In genomic region chr17:6084226-6085161, GRCh38 we compare ENCODE assay signal across 17 cellular contexts. TPM values are rescaled to one million over a fixed set of nuclear protein-coding genes. Genes with fewer than 3 reads are reported as not detected.
DNase-seq lines count a peak whose midpoint lies in the region; ATAC-seq and TF ChIP-seq lines count a peak whose summit lies in the region.
"Had no signal": no experiment of that assay in that cellular context is flagged by ENCODE, and none has a peak within 500 bp of the region (broad histone marks: within the 10 kb centered on the region; RNA-seq: fewer than 3 reads in every experiment).

No MANE protein-coding gene starts in this region.

- ATAC-seq in HG03135 (IDR thresholded peaks at IDR 0.05; ENCODE audit: unreplicated experiment): no peak
- ATAC-seq in activated T-helper 17 cell treated with anti-CD3 and anti-CD28 coated beads, Interleukin-2, amount 50 U/mL, for 72 hours (replicated peaks): no peak
- no peak for ATAC-seq in GM18519 (IDR thresholded peaks at IDR 0.05; ENCODE audit: low FRiP score, unreplicated experiment)
- ATAC-seq: A549; CD8-positive, alpha-beta T cell had no signal

- H3K4me3 Mint-ChIP-seq in neural crest cell: peak overlapping the region; percentile 66
- H3K4me3 Mint-ChIP-seq in activated T-helper 17 cell treated with anti-CD3 and anti-CD28 coated beads, Interleukin-2, amount 50 U/mL, for 72 hours: no peak overlapping the region
- H3K4me3 Mint-ChIP-seq: CD8-positive, alpha-beta T cell; natural killer cell treated with Interleukin-12 subunit alpha and Interleukin-12 subunit beta and Interleukin-15 and Interleukin-18, amount 100 ng/mL, for 72 hours; T-helper 1 cell treated with Interleukin-12 subunit alpha and Interleukin-12 subunit beta and Interleukin-4 antibody, amounts not matched to agents 30 μg/mL and 1 μg/mL, for 36 hours had no signal

- H3K27me3 ChIP-seq in dorsolateral prefrontal cortex: no peaks in the 10 kb centered on the region
- H3K27me3 ChIP-seq: transverse colon had no signal

- peak overlapping the region in 58 of 59 donors; percentile 63 to 96 (median 91) for H3K27ac ChIP-seq in dorsolateral prefrontal cortex
- H3K27ac ChIP-seq: A549, transverse colon had no signal

- TF ChIP-seq CTCF in dorsolateral prefrontal cortex (IDR thresholded peaks at IDR 0.05 in 54 of 56, conservative IDR thresholded peaks at IDR 0.05 in 2 of 56; ENCODE audit: low read depth in 1 of 56, partially characterized antibody in 56 of 56): peak in 13 of 56 donors; percentile 6 to 48 (median 11)
- no peak for TF ChIP-seq CTCF in neural crest cell (conservative IDR thresholded peaks at IDR 0.05)

- peak overlapping the region; percentile 81 for H3K27ac Mint-ChIP-seq in neural crest cell (ENCODE audit: unreplicated experiment)
- no peak overlapping the region for H3K27ac Mint-ChIP-seq in activated T-helper 17 cell treated with anti-CD3 and anti-CD28 coated beads, Interleukin-2, amount 50 U/mL, for 72 hours
- H3K27ac Mint-ChIP-seq: CD8-positive, alpha-beta T cell; natural killer cell treated with Interleukin-12 subunit alpha and Interleukin-12 subunit beta and Interleukin-15 and Interleukin-18, amount 100 ng/mL, for 72 hours; T-helper 1 cell treated with Interleukin-12 subunit alpha and Interleukin-12 subunit beta and Interleukin-4 antibody, amounts not matched to agents 30 μg/mL and 1 μg/mL, for 36 hours had no signal

- peaks cover 54% of the 10 kb centered on the region for H3K4me1 Mint-ChIP-seq in neural crest cell
- H3K4me1 Mint-ChIP-seq in activated T-helper 17 cell treated with anti-CD3 and anti-CD28 coated beads, Interleukin-2, amount 50 U/mL, for 72 hours: no peaks in the 10 kb centered on the region

- H3K9me3 Mint-ChIP-seq in neural crest cell: no peaks in the 10 kb centered on the region
- H3K9me3 Mint-ChIP-seq in activated T-helper 17 cell treated with anti-CD3 and anti-CD28 coated beads, Interleukin-2, amount 50 U/mL, for 72 hours: no peaks in the 10 kb centered on the region
- H3K9me3 Mint-ChIP-seq: CD8-positive, alpha-beta T cell; natural killer cell treated with Interleukin-12 subunit alpha and Interleukin-12 subunit beta and Interleukin-15 and Interleukin-18, amount 100 ng/mL, for 72 hours; T-helper 1 cell treated with Interleukin-12 subunit alpha and Interleukin-12 subunit beta and Interleukin-4 antibody, amounts not matched to agents 30 μg/mL and 1 μg/mL, for 36 hours had no signal

- intact Hi-C loops in dorsolateral prefrontal cortex (cut with DNase I): loop anchor here in 1 of 2 donors (2.0 kb wide), 1 partner anchor 14 kb away; the partner anchor contains the start of gene WSCD1

- peaks cover 7% of the 10 kb centered on the region for H3K36me3 Mint-ChIP-seq in neural crest cell (ENCODE audit: low read depth)
- H3K36me3 Mint-ChIP-seq in activated T-helper 17 cell treated with anti-CD3 and anti-CD28 coated beads, Interleukin-2, amount 50 U/mL, for 72 hours (ENCODE audit: low read depth): no peaks in the 10 kb centered on the region
- H3K36me3 Mint-ChIP-seq: CD8-positive, alpha-beta T cell; natural killer cell treated with Interleukin-12 subunit alpha and Interleukin-12 subunit beta and Interleukin-15 and Interleukin-18, amount 100 ng/mL, for 72 hours had no signal

- no peaks in the 10 kb centered on the region for H3K27me3 Mint-ChIP-seq in neural crest cell (ENCODE audit: low read depth)
- peaks cover 8% of the 10 kb centered on the region for H3K27me3 Mint-ChIP-seq in activated T-helper 17 cell treated with anti-CD3 and anti-CD28 coated beads, Interleukin-2, amount 50 U/mL, for 72 hours
- H3K27me3 Mint-ChIP-seq: natural killer cell treated with Interleukin-12 subunit alpha and Interleukin-12 subunit beta and Interleukin-15 and Interleukin-18, amount 100 ng/mL, for 72 hours had no signal

- DNase-seq in NCI-H2196 (lab: John Stamatoyannopoulos, UW; ENCODE audit: unreplicated experiment): peak; percentile 17
- DNase-seq in NCI-H2196 treated with DMSO at 0.1 percent for 48 hours (lab: John Stamatoyannopoulos, UW; ENCODE audit: unreplicated experiment): no peak
- peak; percentile 57 to 95 (median 92) for DNase-seq in dorsolateral prefrontal cortex
- peak; percentile 46 for DNase-seq in neural crest cell (ENCODE audit: low read depth, low spot score)
- DNase-seq in NCI-H187 treated with DMSO at 0.1 percent for 48 hours (lab: John Stamatoyannopoulos, UW): no peak
- DNase-seq: activated CD4-positive, CD25-positive, alpha-beta regulatory T cell; activated naive CD4-positive, alpha-beta T cell treated with Interleukin-2 at 50 U/mL for 16 hours; CD8-positive, alpha-beta T cell; NCI-H2107; transverse colon had no signal

- peak overlapping the region in 26 of 59 donors; percentile 0 to 52 (median 20) for H3K4me3 ChIP-seq in dorsolateral prefrontal cortex
- H3K4me3 ChIP-seq: A549, transverse colon had no signal

RNA-seq across cellular contexts. Expression of gene WSCD1, which starts 14.3 kb away (rescaled TPM):
- 10 to 100 TPM; 15.2 to 61.6 (median 26.2) TPM for total RNA-seq in dorsolateral prefrontal cortex
- 75.8 and 93.3 TPM in 2 replicates for total RNA-seq in neural crest cell
- total RNA-seq in activated T-helper 17 cell treated with anti-CD3 and anti-CD28 coated beads, Interleukin-2, amount 50 U/mL, for 72 hours: not detected
- total RNA-seq: CD8-positive, alpha-beta T cell; M059J had no signal

Comparison
In these comparisons a context has a peak if more than half of its experiments do, and no peak if none do; other contexts are left out.
1. DNase-seq: peak in NCI-H2196 (single experiment), dorsolateral prefrontal cortex (10 of 10) and neural crest cell (single experiment); none in NCI-H2196 treated with DMSO at 0.1 percent for 48 hours (single experiment) and NCI-H187 treated with DMSO at 0.1 percent for 48 hours (single experiment).
2. RNA of gene WSCD1, which starts 14.3 kb away (total RNA-seq): 75.8 to 93.3 TPM in neural crest cell and 15.2 to 61.6 TPM in dorsolateral prefrontal cortex; not detected in activated T-helper 17 cell treated with anti-CD3 and anti-CD28 coated beads, Interleukin-2, amount 50 U/mL, for 72 hours; every median in the first group is over 10 times any median in the second.